ENCODE assay signal across 8 cellular contexts in genomic region chr6:16712931-16713484, GRCh38. TPM values are rescaled to one million over a fixed set of nuclear protein-coding genes. Genes with fewer than 3 reads are reported as not detected.
DNase-seq lines count a peak whose midpoint lies in the region; ATAC-seq, FAIRE-seq and TF ChIP-seq lines count a peak whose summit lies in the region.

No MANE protein-coding gene starts in this region.

- TF ChIP-seq POLR2A in HCT116 (IDR thresholded peaks at IDR 0.05; ENCODE audit: borderline replicate concordance, extremely low read depth, insufficient read depth, insufficient read length) (peak; percentile 35), K562 (conservative IDR thresholded peaks at IDR 0.05) (no peak)

- TF ChIP-seq RAD21 in HCT116 (IDR thresholded peaks at IDR 0.05; ENCODE audit: low read depth) (peak; percentile 28), K562 (CRISPR knock-in tag; conservative IDR thresholded peaks at IDR 0.05 in 1 of 2, IDR thresholded peaks at IDR 0.05 in 1 of 2) (no peak)

- peak in 2 of 3 experiments; percentile 47 to 57; a peak in 4 of 6 replicates for TF ChIP-seq CTCF in HCT116 (IDR thresholded peaks at IDR 0.05 in 2 of 3, conservative IDR thresholded peaks at IDR 0.05 in 1 of 3; ENCODE audit: borderline replicate concordance in 1 of 3, insufficient read depth in 1 of 3, low read depth in 2 of 3, low read length in 2 of 3)
- peak; percentile 42; the same call in 1 of the 2 replicates for TF ChIP-seq CTCF in OCI-LY7 (conservative IDR thresholded peaks at IDR 0.05; ENCODE audit: low read length)
- peak; percentile 28 to 42 (median 30); a peak in 3 of 6 replicates for TF ChIP-seq CTCF in K562 (IDR thresholded peaks at IDR 0.05 in 2 of 3, conservative IDR thresholded peaks at IDR 0.05 in 1 of 3; ENCODE audit: insufficient read depth in 2 of 3, low read depth in 1 of 3, low read length in 3 of 3)
- TF ChIP-seq CTCF in kidney epithelial cell (IDR thresholded peaks at IDR 0.05; ENCODE audit: insufficient read depth, low read length, poor library complexity, severe bottlenecking), result peak; percentile 46

- H3K9me3 Mint-ChIP-seq in stimulated activated memory B cell treated with anti-CD40 and anti-IgM and Interleukin-4, amounts not matched to agents 10 μg/mL and 1 μg/mL and 100 μg/mL, for 72 hours, result no peaks in the 10 kb centered on the region

- in situ Hi-C loops in K562 (cut with MboI), result no loop called here

- peak; percentile 61 for TF ChIP-seq EP300 in K562 (IDR thresholded peaks at IDR 0.05; ENCODE audit: low read length)

- H2AFZ ChIP-seq in HCT116 (ENCODE audit: low read depth, low read length, poor library complexity, severe bottlenecking), result peak overlapping the region; percentile 48
- H2AFZ ChIP-seq in OCI-LY7 (ENCODE audit: low read length), result no peak overlapping the region
- no peak overlapping the region for H2AFZ ChIP-seq in K562 (ENCODE audit: low read depth, low read length)

- no peak for FAIRE-seq in K562 (lab: Jason Lieb, UNC)

- H3K9ac ChIP-seq in HCT116 (ENCODE audit: low read length) (peak overlapping the region; percentile 55), K562 (ENCODE audit: insufficient read depth in 1 of 2, low read depth in 2 of 2, low read length in 2 of 2) (no peak overlapping the region)

- peaks cover 39% of the 10 kb centered on the region for H3K36me3 Mint-ChIP-seq in stimulated activated memory B cell treated with anti-CD40 and anti-IgM and Interleukin-4, amounts not matched to agents 10 μg/mL and 1 μg/mL and 100 μg/mL, for 72 hours

- peak; percentile 68 for ATAC-seq in HCT116
- ATAC-seq in K562, result peak; percentile 71; the same call in 2 of the 3 replicates
- peak; percentile 75 for ATAC-seq in stimulated activated memory B cell treated with anti-CD40 and anti-IgM and Interleukin-4, amounts not matched to agents 10 μg/mL and 1 μg/mL and 100 μg/mL, for 72 hours

- no peaks in the 10 kb centered on the region for H3K9me1 ChIP-seq in K562 (ENCODE audit: control insufficient read depth, insufficient read depth, low read length)

- H3K27ac Mint-ChIP-seq in stimulated activated memory B cell treated with anti-CD40 and anti-IgM and Interleukin-4, amounts not matched to agents 10 μg/mL and 1 μg/mL and 100 μg/mL, for 72 hours, result peak overlapping the region; percentile 90

- BruUV-seq in HCT116 (replicated peaks; lab: Mats Ljungman, UMichigan) (no TSS peak), OCI-LY7 (replicated peaks; lab: Mats Ljungman, UMichigan) (no TSS peak), K562 (replicated peaks; lab: Mats Ljungman, UMichigan) (no TSS peak)

- peak overlapping the region; percentile 62 for H3K4me3 Mint-ChIP-seq in stimulated activated memory B cell treated with anti-CD40 and anti-IgM and Interleukin-4, amounts not matched to agents 10 μg/mL and 1 μg/mL and 100 μg/mL, for 72 hours

- H3K79me2 ChIP-seq in HCT116 (ENCODE audit: insufficient read depth, low read length) (no peaks in the 10 kb centered on the region; the same call in 1 of the 2 replicates), OCI-LY7 (ENCODE audit: insufficient read depth, low read depth, low read length) (no peaks in the 10 kb centered on the region), K562 (ENCODE audit: control insufficient read depth, insufficient read depth, low read length) (no peaks in the 10 kb centered on the region)

- POLR2A ChIA-PET in HCT116 (lab: Charles Lee), result interaction anchor here (0.7 to 4.8 kb wide), 10 partner anchors 8 to 56 kb away, joined by 3 to 49 read pairs (median 4); partner anchors contain the start of gene ATXN1
- POLR2A ChIA-PET in OCI-LY7 (lab: Charles Lee), result no interaction called here
- POLR2A ChIA-PET in K562 (lab: Yijun Ruan, JAX), result interaction anchor here (1.4 kb wide), 1 partner anchor 32 kb away, joined by 4 read pairs; no protein-coding TSS in a partner anchor

- no peaks in the 10 kb centered on the region for H3K36me3 ChIP-seq in HCT116 (ENCODE audit: control insufficient read depth in 1 of 2, insufficient read depth in 2 of 2, low read length in 2 of 2)
- H3K36me3 ChIP-seq in OCI-LY7 (ENCODE audit: insufficient read depth, low read length), result no peaks in the 10 kb centered on the region
- no peaks in the 10 kb centered on the region for H3K36me3 ChIP-seq in K562 (ENCODE audit: control insufficient read depth, insufficient read depth, low read length)
- H3K36me3 ChIP-seq in kidney epithelial cell (ENCODE audit: control insufficient read depth, insufficient read depth, low read length), result no peaks in the 10 kb centered on the region

- intact Hi-C loops in HCT116 (cut with micrococcal nuclease) (loop anchor here (2.0 to 5.0 kb wide), 2 partner anchors 198 to 381 kb away; no protein-coding TSS in a partner anchor), OCI-LY7 (cut with micrococcal nuclease; ENCODE audit: unreplicated experiment) (loop anchor here (5.0 kb wide), 1 partner anchor 201 kb away; no protein-coding TSS in a partner anchor), K562 (cut with micrococcal nuclease) (loop anchor here (5.0 kb wide), 1 partner anchor 254 kb away; no protein-coding TSS in a partner anchor)

- H3K27me3 ChIP-seq in HCT116 (ENCODE audit: insufficient read depth, low read length) (no peaks in the 10 kb centered on the region), K562 (ENCODE audit: control insufficient read depth in 2 of 2, insufficient read depth in 2 of 2, low read length in 2 of 2) (no peaks in the 10 kb centered on the region), kidney epithelial cell (ENCODE audit: control insufficient read depth, insufficient read depth, low read length) (no peaks in the 10 kb centered on the region)

- peak; percentile 87 for DNase-seq in GM04504 (ENCODE audit: low read depth)
- peak; percentile 91 for DNase-seq in HCT116 (ENCODE audit: low read depth, low spot score)
- no peak for DNase-seq in OCI-LY7 (ENCODE audit: low spot score)
- DNase-seq in K562 (ENCODE audit: extremely low read depth in 1 of 4, low spot score in 3 of 4), result peak in 3 of 4 experiments; percentile 13 to 17 (median 15)
- DNase-seq in kidney epithelial cell (ENCODE audit: low read depth), result peak; percentile 89
- DNase-seq in NCI-H1048 (lab: John Stamatoyannopoulos, UW), result no peak
- DNase-seq in DMS114 treated with DMSO at 0.1 percent for 48 hours (lab: John Stamatoyannopoulos, UW; ENCODE audit: unreplicated experiment), result no peak

- no peaks in the 10 kb centered on the region for H3K27me3 Mint-ChIP-seq in stimulated activated memory B cell treated with anti-CD40 and anti-IgM and Interleukin-4, amounts not matched to agents 10 μg/mL and 1 μg/mL and 100 μg/mL, for 72 hours

- CTCF ChIA-PET in HCT116 (lab: Charles Lee), result interaction anchor here (0.6 to 2.4 kb wide), 9 partner anchors 11 to 373 kb away, joined by 3 to 11 read pairs (median 4); no protein-coding TSS in a partner anchor
- CTCF ChIA-PET in OCI-LY7 (lab: Charles Lee; ENCODE audit: unreplicated experiment), result interaction anchor here (0.5 kb wide), 1 partner anchor 152 kb away, joined by 3 read pairs; no protein-coding TSS in a partner anchor
- CTCF ChIA-PET in K562 (lab: Yijun Ruan, JAX; ENCODE audit: low intra/inter-chr PET ratio), result no interaction called here

- peaks cover 33 to 40% of the 10 kb centered on the region in 2 experiments for H3K4me1 ChIP-seq in HCT116 (ENCODE audit: control insufficient read depth in 1 of 2, insufficient read depth in 2 of 2, low read length in 2 of 2)
- no peaks in the 10 kb centered on the region for H3K4me1 ChIP-seq in OCI-LY7 (ENCODE audit: insufficient read depth, low read length, poor library complexity, severe bottlenecking)
- no peaks in the 10 kb centered on the region for H3K4me1 ChIP-seq in K562 (replicated peaks in 1 of 2; ENCODE audit: control insufficient read depth in 2 of 2, insufficient read depth in 2 of 2, low read length in 2 of 2)

- H3K4me3 ChIP-seq in HCT116 (replicated peaks in 1 of 2; ENCODE audit: low read depth in 1 of 2, low read length in 2 of 2) (peak overlapping the region; percentile 8 to 38; a peak in 3 of 4 replicates), OCI-LY7 (ENCODE audit: low read depth, low read length, poor library complexity, severe bottlenecking) (no peak overlapping the region), K562 (no peak overlapping the region), kidney epithelial cell (ENCODE audit: low read depth, low read length) (no peak overlapping the region)

- H3K4me1 Mint-ChIP-seq in stimulated activated memory B cell treated with anti-CD40 and anti-IgM and Interleukin-4, amounts not matched to agents 10 μg/mL and 1 μg/mL and 100 μg/mL, for 72 hours, result peaks cover 64% of the 10 kb centered on the region

- no peaks in the 10 kb centered on the region for H4K20me1 ChIP-seq in HCT116 (ENCODE audit: insufficient read depth)
- no peaks in the 10 kb centered on the region for H4K20me1 ChIP-seq in OCI-LY7 (ENCODE audit: insufficient read depth, low read length)
- no peaks in the 10 kb centered on the region; the same call in 1 of the 2 replicates for H4K20me1 ChIP-seq in K562 (replicated peaks; ENCODE audit: control insufficient read depth, insufficient read depth, low read length)

- RAD21 ChIA-PET in HCT116 (lab: Charles Lee; ENCODE audit: low non-redundant PET in 1 of 2, low total read pairs in 2 of 2, uncharacterized antibody in 2 of 2, unreplicated experiment in 2 of 2), result interaction anchor here (0.9 to 1.1 kb wide), 5 partner anchors 11 to 202 kb away, joined by 3 read pairs; no protein-coding TSS in a partner anchor

- no peaks in the 10 kb centered on the region for H3K9me3 ChIP-seq in HCT116 (ENCODE audit: control insufficient read depth in 1 of 2, insufficient read depth in 1 of 2, low read depth in 1 of 2, low read length in 2 of 2)
- no peaks in the 10 kb centered on the region for H3K9me3 ChIP-seq in OCI-LY7 (ENCODE audit: low read length)
- no peaks in the 10 kb centered on the region for H3K9me3 ChIP-seq in K562 (replicated peaks; ENCODE audit: control insufficient read depth, insufficient read depth, low read depth, low read length)

- H3K4me2 ChIP-seq in HCT116 (ENCODE audit: low read length) (peak overlapping the region; percentile 70), OCI-LY7 (ENCODE audit: low read length) (no peak overlapping the region), K562 (ENCODE audit: insufficient read depth, low read length) (no peak overlapping the region)

- WGBS in K562 (ENCODE audit: insufficient coverage, low coverage, missing lambda C conversion rate), result 8% methylated on average over 7 of the region's 7 CpGs

- no peaks in the 10 kb centered on the region for H3K9me2 ChIP-seq in HCT116 (ENCODE audit: insufficient read depth)
- H3K9me2 ChIP-seq in OCI-LY7 (ENCODE audit: insufficient read depth, low read length), result no peaks in the 10 kb centered on the region

- H3K27ac ChIP-seq in HCT116 (ENCODE audit: low read depth, low read length), result peak overlapping the region; percentile 89
- no peak overlapping the region for H3K27ac ChIP-seq in OCI-LY7 (ENCODE audit: low read depth, low read length, poor library complexity, severe bottlenecking)
- H3K27ac ChIP-seq in K562 (ENCODE audit: extremely low read depth, low read depth, low read length), result no peak overlapping the region

RNA-seq across cellular contexts. Expression of gene ATXN1, which starts 48.3 kb away (rescaled TPM):
- total RNA-seq in HCT116 (2021; ENCODE audit: unreplicated experiment) (21.0 TPM), OCI-LY7 (2022) (0.09 TPM in 1 of 2 replicates, not detected in the other), K562 (2014; rRNA removed) (under 0.01 and 0.41 TPM in 2 replicates), K562 (2014; rRNA removed; fragmentation: Illumina TruSeq; extraction: Trizol) (0.29 and 0.47 TPM in 2 replicates), K562 (2015; rRNA removed; fragmentation: Illumina TruSeq; extraction: Trizol) (0.80 and 0.94 TPM in 2 replicates), K562 (2021) (0.60 and 0.63 TPM in 2 replicates), kidney epithelial cell (12.5 and 32.6 TPM in 2 replicates)
- polyA plus RNA-seq in HCT116 (2012), result 7.9 and 9.7 TPM in 2 replicates
- total RNA-seq in OCI-LY7 (2014; rRNA removed; shearing (Covaris generic)), result not detected in 2 replicates
- 1.0 and 1.9 TPM in 2 replicates for total RNA-seq in K562 (2011; cell fraction: chromatin; rRNA removed; ENCODE audit: low replicate concordance)
- total RNA-seq in K562 (2011; cell fraction: nucleolus; rRNA removed), result 1.3 and 1.8 TPM in 2 replicates
- total RNA-seq in K562 (2011; cell fraction: nucleoplasm; rRNA removed), result 0.88 and 1.4 TPM in 2 replicates
- polyA plus RNA-seq in K562 (2011; rRNA removed) (0.81 and 1.6 TPM in 2 replicates), K562 (2014; fragmentation: Illumina TruSeq; extraction: Trizol) (0.37 and 0.46 TPM in 2 replicates), K562 (2014; fragmentation: Nextera tagmentation; extraction: Ambion mirVana) (1 to 10 TPM in 1 of 2 experiments, under 1 TPM in 1; 0.58 to 1.2 TPM), K562 (2014; rRNA removed) (0.15 and 1.9 TPM in 2 replicates)
- polyA plus RNA-seq in K562 (2011; cell fraction: cytosol; rRNA removed), result 1.4 and 2.0 TPM in 2 replicates
- 4.1 and 5.8 TPM in 2 replicates for polyA plus RNA-seq in K562 (2011; cell fraction: nucleus; rRNA removed)
- polyA plus RNA-seq in K562 (2012), result 1.9 and 2.3 TPM in 2 replicates
- polyA minus RNA-seq in K562 (2011; rRNA and poly(A)+ RNA removed), result 0.81 and 2.5 TPM in 2 replicates
- 1.4 and 2.0 TPM in 2 replicates for polyA minus RNA-seq in K562 (2011; cell fraction: cytosol; rRNA and poly(A)+ RNA removed)
- polyA minus RNA-seq in K562 (2011; cell fraction: nucleus; rRNA and poly(A)+ RNA removed), result 1.1 TPM in 2 replicates

Comparison
In these comparisons a context has a peak if more than half of its experiments do, and no peak if none do; other contexts are left out.
1. DNase-seq: peak in GM04504 (single experiment), HCT116 (single experiment), K562 (3 of 4) and kidney epithelial cell (single experiment); none in OCI-LY7 (single experiment), NCI-H1048 (single experiment) and DMS114 treated with DMSO at 0.1 percent for 48 hours (single experiment).
2. H3K4me3 ChIP-seq: peak in HCT116 (2 of 2); none in OCI-LY7 (single experiment), K562 (single experiment) and kidney epithelial cell (single experiment).
3. Peak in every context shown above with its lines, with median percentiles within 50 percentile points of each other: ATAC-seq and CTCF ChIP-seq.